8 cellular contexts compared by ENCODE assay signal in the genomic region with DNA sequence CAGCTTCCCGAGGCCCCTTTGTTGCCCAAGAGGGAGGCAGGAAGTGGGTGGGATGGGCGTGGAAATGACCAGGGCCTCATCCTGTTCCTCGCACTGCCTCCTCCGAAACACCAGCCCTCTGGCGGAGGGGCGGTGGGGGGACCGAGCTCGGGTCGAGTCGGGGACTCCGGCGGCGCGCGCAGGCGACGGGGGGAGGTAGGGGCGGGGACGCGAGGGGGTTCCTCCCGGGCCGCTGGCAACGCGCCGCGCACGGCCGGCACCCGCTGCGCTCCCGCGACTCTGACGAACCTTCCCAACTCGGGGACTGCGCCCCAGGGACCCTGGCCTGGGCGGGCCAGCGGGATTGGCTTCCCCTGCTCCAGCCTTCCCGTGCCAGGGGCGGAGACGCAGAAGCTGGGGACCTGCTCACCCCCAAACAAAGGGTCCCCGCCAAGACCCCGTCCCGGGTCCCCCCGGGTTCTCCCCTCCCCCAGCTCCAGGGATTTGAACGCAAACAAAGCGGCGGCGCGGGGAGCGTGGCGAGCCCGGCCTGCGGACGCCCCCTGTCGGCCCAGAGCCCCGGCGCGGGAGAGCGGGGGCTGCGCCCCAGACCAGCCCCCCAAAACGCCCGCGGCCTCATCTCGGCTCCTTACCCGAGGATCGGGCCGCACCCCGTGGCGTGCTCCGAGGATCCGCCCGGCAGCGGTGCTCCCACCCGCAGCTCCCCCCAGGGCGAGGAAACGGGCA. TPM values are rescaled to one million over a fixed set of nuclear protein-coding genes. Genes with fewer than 3 reads are reported as not detected.
DNase-seq lines count a peak whose midpoint lies in the region; TF ChIP-seq lines count a peak whose summit lies in the region.

No MANE protein-coding gene starts in this region.

- DNase-seq in GM03348 (ENCODE audit: low spot score), result peak; percentile 97
- DNase-seq in HFF-Myc (ENCODE audit: extremely low read depth, low read depth), result peak; percentile 64
- peak; percentile 42 for DNase-seq in NCI-H2171 (lab: John Stamatoyannopoulos, UW)
- DNase-seq in activated CD4-positive, alpha-beta T cell treated with anti-CD3 and anti-CD28 coated beads for 4 hours, result peak; percentile 42
- peak; percentile 30 to 53 for DNase-seq in stimulated activated CD4-positive, alpha-beta T cell treated with anti-CD3 and anti-CD28 coated beads, Interleukin-4, amount 100 ng/mL, for 4 hours
- no peak for DNase-seq in NCI-H187 treated with DMSO at 0.1 percent for 48 hours (lab: John Stamatoyannopoulos, UW)

- H3K27ac ChIP-seq in duodenal mucosa (ENCODE audit: low read depth, low read length) (peak overlapping the region; percentile 85), liver (ENCODE audit: low read depth in 1 of 2, low read length in 2 of 2) (peak overlapping the region; percentile 96 to 97)

- H3K9me3 ChIP-seq in duodenal mucosa (ENCODE audit: control insufficient read depth in 1 of 2, low read length in 2 of 2) (no peaks in the 10 kb centered on the region), liver (ENCODE audit: control insufficient read depth in 4 of 4, low read length in 3 of 4) (no peaks in the 10 kb centered on the region)

- peak overlapping the region; percentile 68 for H3K4me3 ChIP-seq in HFF-Myc (replicated peaks; ENCODE audit: low read depth, low read length)
- H3K4me3 ChIP-seq in duodenal mucosa (ENCODE audit: low read depth in 1 of 2, low read length in 2 of 2), result peak overlapping the region; percentile 62 to 73
- peak overlapping the region; percentile 66 to 94 (median 87) for H3K4me3 ChIP-seq in liver (ENCODE audit: low read depth in 1 of 3, low read length in 3 of 3)

- WGBS in liver, result under 1% methylated on average over 76 of the region's 76 CpGs

- TF ChIP-seq RAD21 in liver (IDR thresholded peaks at IDR 0.05), result peak in 1 of 2 donors; percentile 44

- H3K36me3 ChIP-seq in duodenal mucosa (ENCODE audit: control insufficient read depth in 1 of 2, insufficient read depth in 2 of 2, low read length in 2 of 2) (peaks cover 10 to 27% of the 10 kb centered on the region in 2 donors), liver (ENCODE audit: control insufficient read depth in 4 of 4, insufficient read depth in 3 of 4, low read depth in 1 of 4, low read length in 3 of 4) (peaks cover 3 to 22% (median 6%) of the 10 kb centered on the region in 4 donors)

- H3K27me3 ChIP-seq in duodenal mucosa (ENCODE audit: control insufficient read depth in 1 of 2, insufficient read depth in 2 of 2, low read length in 2 of 2) (peaks cover 4 to 7% of the 10 kb centered on the region in 2 donors), liver (ENCODE audit: control insufficient read depth in 4 of 4, insufficient read depth in 4 of 4, low read length in 3 of 4) (no peaks in the 10 kb centered on the region)

- peak overlapping the region; percentile 60 to 63 for H3K9ac ChIP-seq in duodenal mucosa (ENCODE audit: low read depth in 1 of 2, low read length in 2 of 2)
- H3K9ac ChIP-seq in liver (ENCODE audit: low read depth in 1 of 2, low read length in 2 of 2), result peak overlapping the region; percentile 67 to 70

- TF ChIP-seq CTCF in HFF-Myc (IDR thresholded peaks at IDR 0.05; ENCODE audit: low read depth, low read length, missing control alignments) (peak; percentile 56), liver (IDR thresholded peaks at IDR 0.05; ENCODE audit: low read depth, low read length, missing input control) (peak; percentile 46)

- H3K4me1 ChIP-seq in duodenal mucosa (ENCODE audit: control insufficient read depth in 1 of 2, insufficient read depth in 2 of 2, low read length in 2 of 2), result peaks cover 27 to 36% of the 10 kb centered on the region in 2 donors
- H3K4me1 ChIP-seq in liver (ENCODE audit: control insufficient read depth in 4 of 4, insufficient read depth in 4 of 4, low read length in 3 of 4), result peaks cover 9 to 43% (median 35%) of the 10 kb centered on the region in 4 donors

TF ChIP-seq in liver, 16 proteins besides CTCF, POLR2A, EP300 and RAD21:
- TF ChIP-seq HNF4A (conservative IDR thresholded peaks at IDR 0.05) (no peak), SP1 (IDR thresholded peaks at IDR 0.05) (peak; percentile 48), RXRA (IDR thresholded peaks at IDR 0.05) (peak in 1 of 2 donors; percentile 43), GABPA (IDR thresholded peaks at IDR 0.05 in 1 of 2, conservative IDR thresholded peaks at IDR 0.05 in 1 of 2) (peak in 1 of 2 donors; percentile 77), TAF1 (conservative IDR thresholded peaks at IDR 0.05) (no peak)
- TF ChIP-seq, protein P1, sequence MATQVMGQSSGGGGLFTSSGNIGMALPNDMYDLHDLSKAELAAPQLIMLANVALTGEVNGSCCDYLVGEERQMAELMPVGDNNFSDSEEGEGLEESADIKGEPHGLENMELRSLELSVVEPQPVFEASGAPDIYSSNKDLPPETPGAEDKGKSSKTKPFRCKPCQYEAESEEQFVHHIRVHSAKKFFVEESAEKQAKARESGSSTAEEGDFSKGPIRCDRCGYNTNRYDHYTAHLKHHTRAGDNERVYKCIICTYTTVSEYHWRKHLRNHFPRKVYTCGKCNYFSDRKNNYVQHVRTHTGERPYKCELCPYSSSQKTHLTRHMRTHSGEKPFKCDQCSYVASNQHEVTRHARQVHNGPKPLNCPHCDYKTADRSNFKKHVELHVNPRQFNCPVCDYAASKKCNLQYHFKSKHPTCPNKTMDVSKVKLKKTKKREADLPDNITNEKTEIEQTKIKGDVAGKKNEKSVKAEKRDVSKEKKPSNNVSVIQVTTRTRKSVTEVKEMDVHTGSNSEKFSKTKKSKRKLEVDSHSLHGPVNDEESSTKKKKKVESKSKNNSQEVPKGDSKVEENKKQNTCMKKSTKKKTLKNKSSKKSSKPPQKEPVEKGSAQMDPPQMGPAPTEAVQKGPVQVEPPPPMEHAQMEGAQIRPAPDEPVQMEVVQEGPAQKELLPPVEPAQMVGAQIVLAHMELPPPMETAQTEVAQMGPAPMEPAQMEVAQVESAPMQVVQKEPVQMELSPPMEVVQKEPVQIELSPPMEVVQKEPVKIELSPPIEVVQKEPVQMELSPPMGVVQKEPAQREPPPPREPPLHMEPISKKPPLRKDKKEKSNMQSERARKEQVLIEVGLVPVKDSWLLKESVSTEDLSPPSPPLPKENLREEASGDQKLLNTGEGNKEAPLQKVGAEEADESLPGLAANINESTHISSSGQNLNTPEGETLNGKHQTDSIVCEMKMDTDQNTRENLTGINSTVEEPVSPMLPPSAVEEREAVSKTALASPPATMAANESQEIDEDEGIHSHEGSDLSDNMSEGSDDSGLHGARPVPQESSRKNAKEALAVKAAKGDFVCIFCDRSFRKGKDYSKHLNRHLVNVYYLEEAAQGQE (IDR thresholded peaks at IDR 0.05), result peak; percentile 28

RNA-seq across cellular contexts. Expression of a gene that starts 1.2 kb away (rescaled TPM):
- 10 to 100 TPM; 13.3 to 23.2 TPM for total RNA-seq in liver
- polyA plus RNA-seq in liver, result 10 to 100 TPM in 1 of 2 donors, 1 to 10 TPM in 1; 3.7 to 13.0 TPM

RNA-seq across cellular contexts. Expression of a gene that starts 10.9 kb away (rescaled TPM):
- total RNA-seq in liver, result 1 to 10 TPM; 4.7 to 9.3 TPM
- polyA plus RNA-seq in liver, result 10 to 100 TPM; 12.1 to 22.7 TPM

RNA-seq across cellular contexts. Expression of a gene that starts 24.9 kb away (rescaled TPM):
- total RNA-seq in liver, result 1 to 10 TPM; 1.4 to 4.2 TPM
- 1 to 10 TPM in 1 of 2 donors, under 1 TPM in 1; 0.82 to 2.4 TPM for polyA plus RNA-seq in liver

RNA-seq across cellular contexts. Expression of a gene that starts 52.6 kb away (rescaled TPM):
- 10 to 100 TPM; 17.0 to 19.8 TPM for total RNA-seq in liver
- 10 to 100 TPM; 10.0 to 15.2 TPM for polyA plus RNA-seq in liver
